In genomic region chr16:29604641-29605549, GRCh38 we compare ENCODE assay signal across 8 cellular contexts. TPM values are rescaled to one million over a fixed set of nuclear protein-coding genes. Genes with fewer than 3 reads are reported as not detected.
DNase-seq lines count a peak whose midpoint lies in the region; ATAC-seq and TF ChIP-seq lines count a peak whose summit lies in the region.
"Not testable (repeated sequence)": the region's sequence is repeated elsewhere in the genome, so short reads cannot be mapped to it uniquely, and the experiment has no call there.

No MANE protein-coding gene starts in this region.

- not testable (repeated sequence) for H3K4me3 Mint-ChIP-seq in CD4-positive, alpha-beta T cell; chondrocyte (ENCODE audit: unreplicated experiment); natural killer cell treated with Interleukin-12 subunit alpha and Interleukin-12 subunit beta and Interleukin-15 and Interleukin-18, amount 100 ng/mL, for 72 hours
- peak overlapping the region; percentile 72 for H3K4me3 Mint-ChIP-seq in HFFc6

- H3K36me3 Mint-ChIP-seq in CD4-positive, alpha-beta T cell (ENCODE audit: low read depth); HFFc6 (ENCODE audit: low read depth); chondrocyte (ENCODE audit: low read depth); natural killer cell treated with Interleukin-12 subunit alpha and Interleukin-12 subunit beta and Interleukin-15 and Interleukin-18, amount 100 ng/mL, for 72 hours: not testable (repeated sequence)

- not testable (repeated sequence) for TF ChIP-seq CTCF in CD4-positive, alpha-beta T cell (IDR thresholded peaks at IDR 0.05); HFFc6 (IDR thresholded peaks at IDR 0.05); chondrocyte (IDR thresholded peaks at IDR 0.05); stomach (IDR thresholded peaks at IDR 0.05)

- H3K4me3 ChIP-seq in stomach, result not testable (repeated sequence)

- CTCF ChIA-PET in CD4-positive, alpha-beta T cell (lab: Charles Lee), result not testable (repeated sequence)

- H3K27me3 Mint-ChIP-seq in CD4-positive, alpha-beta T cell; HFFc6 (ENCODE audit: insufficient read depth); chondrocyte (ENCODE audit: low read depth); natural killer cell treated with Interleukin-12 subunit alpha and Interleukin-12 subunit beta and Interleukin-15 and Interleukin-18, amount 100 ng/mL, for 72 hours: not testable (repeated sequence)

- not testable (repeated sequence) for H3K27me3 ChIP-seq in CD4-positive, alpha-beta T cell (ENCODE audit: control insufficient read depth, insufficient read depth, low read length); stomach

- ATAC-seq in CD4-positive, alpha-beta T cell (ENCODE audit: poor library complexity); natural killer cell treated with Interleukin-12 subunit alpha and Interleukin-12 subunit beta and Interleukin-15 and Interleukin-18, amount 100 ng/mL, for 72 hours: not testable (repeated sequence)
- peak; percentile 31 to 45 for ATAC-seq in left cardiac atrium

- intact Hi-C loops in CD4-positive, alpha-beta T cell (cut with DNase I, micrococcal nuclease); left cardiac atrium (cut with DNase I); stomach (cut with DNase I; ENCODE audit: low total_unique reads): not testable (repeated sequence)

- H3K4me1 ChIP-seq in stomach, result peaks cover 8 to 73% (median 31%) of the 10 kb centered on the region in 4 donors

- H3K9me3 ChIP-seq in CD4-positive, alpha-beta T cell (ENCODE audit: control insufficient read depth, low read length); stomach: not testable (repeated sequence)

- peak overlapping the region; percentile 61 for H3K27ac Mint-ChIP-seq in CD4-positive, alpha-beta T cell
- H3K27ac Mint-ChIP-seq in HFFc6 (peak overlapping the region; percentile 90), chondrocyte (ENCODE audit: unreplicated experiment) (peak overlapping the region; percentile 96)
- peak overlapping the region; percentile 50 to 51 for H3K27ac Mint-ChIP-seq in natural killer cell treated with Interleukin-12 subunit alpha and Interleukin-12 subunit beta and Interleukin-15 and Interleukin-18, amount 100 ng/mL, for 72 hours

- WGBS in stomach, 5 donors, result 70 to 82% (median 77%) methylated on average over 18 to 21 of the region's 21 CpGs

- POLR2A ChIA-PET in CD4-positive, alpha-beta T cell (lab: Charles Lee), result not testable (repeated sequence)

- TF ChIP-seq POLR2A in stomach (IDR thresholded peaks at IDR 0.05), result not testable (repeated sequence)

- H3K36me3 ChIP-seq in stomach, result not testable (repeated sequence)

- not testable (repeated sequence) for DNase-seq in CD4-positive, alpha-beta T cell; chondrocyte (ENCODE audit: low spot score); left cardiac atrium; natural killer cell treated with Interleukin-12 subunit alpha and Interleukin-12 subunit beta and Interleukin-15 and Interleukin-18, amount 100 ng/mL, for 72 hours (ENCODE audit: low spot score); stomach
- DNase-seq in HFFc6 (peak; percentile 80), RPMI7951 (ENCODE audit: low read depth) (peak; percentile 81)
- DNase-seq in activated CD8-positive, alpha-beta memory T cell treated with anti-CD3 and anti-CD28 coated beads, Interleukin-2, amount 50 U/mL, for 48 hours, result peak; percentile 54

- peaks cover 36% of the 10 kb centered on the region for H3K4me1 Mint-ChIP-seq in CD4-positive, alpha-beta T cell (ENCODE audit: low read depth)
- H3K4me1 Mint-ChIP-seq in HFFc6 (ENCODE audit: low read depth), result peaks cover 34% of the 10 kb centered on the region
- H3K4me1 Mint-ChIP-seq in chondrocyte (ENCODE audit: low read depth), result peaks cover 26% of the 10 kb centered on the region
- peaks cover 31 to 35% of the 10 kb centered on the region in 2 donors for H3K4me1 Mint-ChIP-seq in natural killer cell treated with Interleukin-12 subunit alpha and Interleukin-12 subunit beta and Interleukin-15 and Interleukin-18, amount 100 ng/mL, for 72 hours (ENCODE audit: low read depth in 2 of 2)

- not testable (repeated sequence) for H3K27ac ChIP-seq in CD4-positive, alpha-beta T cell (ENCODE audit: low read depth, low read length)
- H3K27ac ChIP-seq in stomach, result peak overlapping the region in 3 of 5 donors; percentile 4 to 68 (median 48)

- not testable (repeated sequence) for H3K9me3 Mint-ChIP-seq in CD4-positive, alpha-beta T cell; HFFc6; chondrocyte (ENCODE audit: low read depth); natural killer cell treated with Interleukin-12 subunit alpha and Interleukin-12 subunit beta and Interleukin-15 and Interleukin-18, amount 100 ng/mL, for 72 hours

- TF ChIP-seq EP300 in stomach (IDR thresholded peaks at IDR 0.05), result not testable (repeated sequence)

RNA-seq across cellular contexts. Expression of gene SPN, which starts 58.2 kb away (rescaled TPM):
- total RNA-seq in CD4-positive, alpha-beta T cell, result 10 to 100 TPM; 45.7 to 48.3 TPM
- total RNA-seq in HFFc6 (2021; fragmentation: NEBNext Ultra II Directional; extraction: Animal tissue kit (Norgen Biotek cat#: 25700)), result under 1 TPM in 5 of 6 experiments, not detected in 1; 0.06 to 0.20 (median 0.12) TPM
- total RNA-seq in RPMI7951 (2014; rRNA removed; shearing (Covaris generic)), result 0.20 TPM in 1 of 2 replicates, not detected in the other
- not detected in 3 replicates for total RNA-seq in chondrocyte
- 1 to 10 TPM; 1.4 to 3.7 TPM for total RNA-seq in left cardiac atrium
- total RNA-seq in natural killer cell treated with Interleukin-12 subunit alpha and Interleukin-12 subunit beta and Interleukin-15 and Interleukin-18, amount 100 ng/mL, for 72 hours, result 100 to 1,000 TPM; 111 to 132 TPM
- 10 to 100 TPM in 1 of 5 donors, 1 to 10 TPM in 4; 1.8 to 20.1 (median 4.3) TPM for total RNA-seq in stomach
- polyA plus RNA-seq in stomach, result 1 to 10 TPM in 1 of 3 donors, under 1 TPM in 2; 0.68 to 1.1 (median 0.75) TPM
